Comparison of ENCODE assay signal across 7 cellular contexts in genomic region chr3:13493867-13494441, GRCh38.
"Had no signal": no experiment of that assay in that cellular context is flagged by ENCODE, and none has a peak within 500 bp of the region (broad histone marks: within the 10 kb centered on the region; RNA-seq: fewer than 3 reads in every experiment).

No MANE protein-coding gene starts in this region.

- DNase-seq: activated CD4-positive, CD25-positive, alpha-beta regulatory T cell treated with anti-CD3 and anti-CD28 coated beads, Interleukin-2, amount 50 U/mL, for 72 hours; activated gamma-delta T cell; activated T-cell treated with anti-CD3 and anti-CD28 coated beads, Interleukin-2, amount 50 U/mL, for 4 hours; colonic mucosa; effector CD4-positive, alpha-beta T cell; gastrocnemius medialis had no signal

- H3K27ac ChIP-seq: colonic mucosa, gastrocnemius medialis, SJSA1 had no signal
